9 cellular contexts compared by ENCODE assay signal in genomic region chr17:60738287-60738686, GRCh38.
"Had no signal": no experiment of that assay in that cellular context is flagged by ENCODE, and none has a peak within 500 bp of the region (broad histone marks: within the 10 kb centered on the region; RNA-seq: fewer than 3 reads in every experiment).

No MANE protein-coding gene starts in this region.

- H3K4me1 ChIP-seq: HAP-1 had no signal

- H3K27ac ChIP-seq: GM23248 had no signal

- H3K4me3 ChIP-seq: GM23248, HAP-1 had no signal

- H3K9me3 Mint-ChIP-seq: HFFc6 had no signal

- H3K27ac Mint-ChIP-seq: H9, HFFc6 had no signal

- H3K4me3 Mint-ChIP-seq: H9, HFFc6 had no signal

- DNase-seq: GM23248, GOT3, H7, H9, HCEC 1CT, HFFc6 had no signal

- H3K9ac ChIP-seq: GM23248 had no signal

- ATAC-seq: HCT116 had no signal

- H2AFZ ChIP-seq: GM23248 had no signal

- H3K9me3 ChIP-seq: HAP-1 had no signal

- H3K36me3 ChIP-seq: HAP-1 had no signal

- H3K4me1 Mint-ChIP-seq: H9 had no signal

- FAIRE-seq: H1 had no signal
